8 cellular contexts compared by ENCODE assay signal in genomic region chr19:52007805-52008557, GRCh38. TPM values are rescaled to one million over a fixed set of nuclear protein-coding genes. Genes with fewer than 3 reads are reported as not detected.
DNase-seq lines count a peak whose midpoint lies in the region; ATAC-seq and TF ChIP-seq lines count a peak whose summit lies in the region.

ZNF615 (minus strand) TSS chr19:52008211; CDS start chr19:52003711, 4,500 bp downstream.

- H4K20me1 ChIP-seq in HCT116 (ENCODE audit: insufficient read depth), result no peaks in the 10 kb centered on the region

- CTCF ChIA-PET in HCT116 (lab: Charles Lee), result no interaction called here

- no peak for TF ChIP-seq POLR2A in HCT116 (IDR thresholded peaks at IDR 0.05; ENCODE audit: borderline replicate concordance, extremely low read depth, insufficient read depth, insufficient read length)
- TF ChIP-seq POLR2A in prostate gland (IDR thresholded peaks at IDR 0.05), result peak; percentile 45

- POLR2A ChIA-PET in HCT116 (lab: Charles Lee), result no interaction called here

- H3K27ac ChIP-seq in HCT116 (ENCODE audit: low read depth, low read length) (no peak within 1 kb of the TSS), right atrium auricular region (peak within 1 kb of the TSS; percentile 90 to 91), prostate gland (peak within 1 kb of the TSS; percentile 89 to 92), upper lobe of right lung (peak within 1 kb of the TSS; percentile 90)

- no peaks in the 10 kb centered on the region for H3K79me2 ChIP-seq in HCT116 (ENCODE audit: insufficient read depth, low read length)

- under 1% methylated on average over 44 of the region's 44 CpGs for WGBS in prostate gland

- H3K27me3 ChIP-seq in HCT116 (ENCODE audit: insufficient read depth, low read length), result no peaks in the 10 kb centered on the region
- H3K27me3 ChIP-seq in right atrium auricular region, result no peaks in the 10 kb centered on the region
- no peaks in the 10 kb centered on the region for H3K27me3 ChIP-seq in prostate gland (replicated peaks; ENCODE audit: insufficient read depth)
- no peaks in the 10 kb centered on the region for H3K27me3 ChIP-seq in upper lobe of right lung

- peak; percentile 91 for ATAC-seq in HCT116
- ATAC-seq in upper lobe of right lung, result peak; percentile 99

- H3K9me2 ChIP-seq in HCT116 (ENCODE audit: insufficient read depth), result no peaks in the 10 kb centered on the region

- TF ChIP-seq RAD21 in HCT116 (IDR thresholded peaks at IDR 0.05; ENCODE audit: low read depth), result no peak

- RAD21 ChIA-PET in HCT116 (lab: Charles Lee; ENCODE audit: low non-redundant PET in 1 of 2, low total read pairs in 2 of 2, uncharacterized antibody in 2 of 2, unreplicated experiment in 2 of 2), result no interaction called here

- no peaks in the 10 kb centered on the region for H3K36me3 ChIP-seq in HCT116 (ENCODE audit: control insufficient read depth in 1 of 2, insufficient read depth in 2 of 2, low read length in 2 of 2)
- peaks cover 16% of the 10 kb centered on the region for H3K36me3 ChIP-seq in right atrium auricular region
- H3K36me3 ChIP-seq in prostate gland, result no peaks in the 10 kb centered on the region
- peaks cover under 1% of the 10 kb centered on the region for H3K36me3 ChIP-seq in upper lobe of right lung

- peak; percentile 68 for DNase-seq in GF-D8 (lab: John Stamatoyannopoulos, UW)
- DNase-seq in HCT116 (ENCODE audit: low read depth, low spot score), result peak; percentile 52
- peak; percentile 91 for DNase-seq in NCI-H1105 treated with DMSO at 0.1 percent for 48 hours (lab: John Stamatoyannopoulos, UW)
- DNase-seq in T-helper 2 cell, result peak; percentile 60 to 89 (median 77)
- DNase-seq in anterior cingulate cortex (lab: John Stamatoyannopoulos, UW), result peak; percentile 51 to 96 (median 88)
- DNase-seq in right atrium auricular region (ENCODE audit: low spot score), result peak; percentile 91
- peak; percentile 91 for DNase-seq in prostate gland (ENCODE audit: low spot score)
- peak; percentile 94 for DNase-seq in upper lobe of right lung

- TF ChIP-seq CTCF in HCT116 (IDR thresholded peaks at IDR 0.05 in 2 of 3, conservative IDR thresholded peaks at IDR 0.05 in 1 of 3; ENCODE audit: borderline replicate concordance in 1 of 3, insufficient read depth in 1 of 3, low read depth in 2 of 3, low read length in 2 of 3) (no peak), right atrium auricular region (IDR thresholded peaks at IDR 0.05) (no peak), prostate gland (IDR thresholded peaks at IDR 0.05) (no peak), upper lobe of right lung (IDR thresholded peaks at IDR 0.05) (no peak)

- peak within 1 kb of the TSS; percentile 86 for H2AFZ ChIP-seq in HCT116 (ENCODE audit: low read depth, low read length, poor library complexity, severe bottlenecking)

- no peaks in the 10 kb centered on the region for H3K4me1 ChIP-seq in HCT116 (ENCODE audit: control insufficient read depth in 1 of 2, insufficient read depth in 2 of 2, low read length in 2 of 2)
- H3K4me1 ChIP-seq in right atrium auricular region, result peaks cover 0 to 10% of the 10 kb centered on the region in 2 donors
- H3K4me1 ChIP-seq in prostate gland (replicated peaks), result no peaks in the 10 kb centered on the region
- peaks cover 4% of the 10 kb centered on the region for H3K4me1 ChIP-seq in upper lobe of right lung

- H3K9ac ChIP-seq in HCT116 (ENCODE audit: low read length), result no peak within 1 kb of the TSS

- BruUV-seq in HCT116 (replicated peaks; lab: Mats Ljungman, UMichigan), result TSS peak; percentile 75

- peak within 1 kb of the TSS; percentile 72 for H3K4me2 ChIP-seq in HCT116 (ENCODE audit: low read length)

- H3K9me3 ChIP-seq in HCT116 (ENCODE audit: control insufficient read depth in 1 of 2, insufficient read depth in 1 of 2, low read depth in 1 of 2, low read length in 2 of 2) (peaks cover 19 to 35% of the 10 kb centered on the region in 2 experiments; a peak in 3 of 4 replicates), right atrium auricular region (no peaks in the 10 kb centered on the region), prostate gland (no peaks in the 10 kb centered on the region), upper lobe of right lung (no peaks in the 10 kb centered on the region)

- H3K4me3 ChIP-seq in HCT116 (replicated peaks in 1 of 2; ENCODE audit: low read depth in 1 of 2, low read length in 2 of 2), result peak within 1 kb of the TSS; percentile 51 to 59
- peak within 1 kb of the TSS; percentile 77 to 89 for H3K4me3 ChIP-seq in right atrium auricular region
- peak within 1 kb of the TSS; percentile 74 to 79 for H3K4me3 ChIP-seq in prostate gland
- H3K4me3 ChIP-seq in upper lobe of right lung, result peak within 1 kb of the TSS; percentile 76

- intact Hi-C loops in HCT116 (cut with micrococcal nuclease), result no loop called here
- intact Hi-C loops in prostate gland (cut with DNase I), result loop anchor here (5.0 kb wide), 1 partner anchor 39 kb away; the partner anchor contains the start of gene ZNF432
- intact Hi-C loops in upper lobe of right lung (cut with DNase I), result no loop called here

TF ChIP-seq in HCT116, 20 proteins besides CTCF, POLR2A, EP300 and RAD21:
- TF ChIP-seq ZFX (IDR thresholded peaks at IDR 0.05) (0 out of 2 replicates have a peak, but pooled peaks have one; percentile 16), JUND (IDR thresholded peaks at IDR 0.05) (no peak), EGR1 (IDR thresholded peaks at IDR 0.05; ENCODE audit: low read depth) (peak; percentile 78; the same call in 1 of the 2 replicates), YY1 (IDR thresholded peaks at IDR 0.05; ENCODE audit: extremely low read depth, insufficient replicate concordance, low read depth, low read length) (peak; percentile 99), CBX3 (IDR thresholded peaks at IDR 0.05; ENCODE audit: low read depth) (no peak)

RNA-seq across cellular contexts. Expression of gene ZNF615, which starts in this region (rescaled TPM):
- 1.6 TPM for total RNA-seq in HCT116 (2021; ENCODE audit: unreplicated experiment)
- 0.86 and 1.6 TPM in 2 replicates for polyA plus RNA-seq in HCT116 (2012)
- 10 to 100 TPM; 10.4 to 10.8 TPM for total RNA-seq in right atrium auricular region
- total RNA-seq in prostate gland, result 10 to 100 TPM; 29.4 to 35.8 TPM
- 14.4 TPM for total RNA-seq in upper lobe of right lung
